In the genomic region with DNA sequence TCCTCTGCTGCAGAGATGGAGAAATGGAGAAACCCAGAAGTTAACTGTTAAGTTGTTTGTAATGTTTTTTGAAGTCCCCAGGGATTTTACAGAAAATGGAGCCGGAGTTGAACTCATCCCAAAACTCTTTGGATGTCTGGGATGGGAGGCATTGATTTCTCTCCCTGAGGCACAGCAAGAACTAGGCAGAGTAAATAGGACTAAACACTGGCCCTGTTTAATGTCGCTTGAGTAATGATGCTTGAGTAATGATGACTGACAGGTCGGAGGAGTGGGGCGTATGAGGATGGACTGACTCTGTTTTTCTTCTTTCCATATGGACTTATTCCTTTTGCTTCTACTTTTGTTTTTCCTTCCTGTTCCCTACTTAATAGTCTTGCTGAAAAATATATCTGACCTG, we compare ENCODE assay signal across 18 cellular contexts.
"Had no signal": no experiment of that assay in that cellular context is flagged by ENCODE, and none has a peak within 500 bp of the region (broad histone marks: within the 10 kb centered on the region; RNA-seq: fewer than 3 reads in every experiment).

No MANE protein-coding gene starts in this region.

- DNase-seq: activated B cell treated with CpG ODN at 0.5 μM for 24 hours; activated CD4-positive, alpha-beta T cell treated with anti-CD3 and anti-CD28 coated beads for 48 hours; activated naive CD4-positive, alpha-beta T cell treated with Interleukin-2 at 50 U/mL for 16 hours; anterior cingulate cortex; brain microvascular endothelial cell; cerebellar nuclear complex; left colon; mammary epithelial cell; naive B cell; stimulated activated CD4-positive, alpha-beta T cell treated with anti-CD3 and anti-CD28 coated beads, Interleukin-4, amount 100 ng/mL, for 4 hours; stimulated activated CD8-positive, alpha-beta memory T cell treated with anti-CD3 and anti-CD28 coated beads, Interleukin-4, amount 100 ng/mL, for 48 hours; stimulated activated naive CD4-positive, alpha-beta T cell treated with Interleukin-2 at 50 U/mL for 16 hours; substantia nigra had no signal

- H3K4me3 ChIP-seq: smooth muscle cell, tibial nerve had no signal

- H3K9me3 ChIP-seq: tibial nerve had no signal

- H3K27me3 ChIP-seq: brain microvascular endothelial cell, tibial nerve had no signal

- H3K36me3 Mint-ChIP-seq: naive B cell had no signal

- H3K4me1 ChIP-seq: parathyroid adenoma had no signal

- H3K9ac ChIP-seq: parathyroid adenoma had no signal

- H2AFZ ChIP-seq: parathyroid adenoma had no signal

- H3K36me3 ChIP-seq: brain microvascular endothelial cell had no signal

- H3K9me3 Mint-ChIP-seq: activated B cell treated with CpG ODN at 0.5 μM for 24 hours; dendritic cell treated with granulocyte-macrophage colony-stimulating factor and Interleukin-4, amounts not matched to agents 40 ng/mL and 50 ng/mL, for 4 days; T-helper 1 cell treated with Interleukin-12 subunit alpha and Interleukin-12 subunit beta and Interleukin-4 antibody, amounts not matched to agents 30 μg/mL and 1 μg/mL, for 36 hours had no signal

- H3K4me2 ChIP-seq: smooth muscle cell had no signal

- H3K27me3 Mint-ChIP-seq: activated B cell treated with CpG ODN at 0.5 μM for 24 hours; dendritic cell treated with granulocyte-macrophage colony-stimulating factor and Interleukin-4, amounts not matched to agents 40 ng/mL and 50 ng/mL, for 4 days; naive B cell had no signal

- H3K27ac ChIP-seq: brain microvascular endothelial cell, parathyroid adenoma, tibial nerve had no signal

- H3K4me3 Mint-ChIP-seq: activated B cell treated with CpG ODN at 0.5 μM for 24 hours; dendritic cell treated with granulocyte-macrophage colony-stimulating factor and Interleukin-4, amounts not matched to agents 40 ng/mL and 50 ng/mL, for 4 days; naive B cell had no signal

- H3K27ac Mint-ChIP-seq: activated B cell treated with CpG ODN at 0.5 μM for 24 hours; dendritic cell treated with granulocyte-macrophage colony-stimulating factor and Interleukin-4, amounts not matched to agents 40 ng/mL and 50 ng/mL, for 4 days; naive B cell; T-helper 1 cell treated with Interleukin-12 subunit alpha and Interleukin-12 subunit beta and Interleukin-4 antibody, amounts not matched to agents 30 μg/mL and 1 μg/mL, for 36 hours had no signal
